Comparison of ENCODE assay signal across 11 cellular contexts in genomic region chr10:28734940-28735759, GRCh38. TPM values are rescaled to one million over a fixed set of nuclear protein-coding genes. Genes with fewer than 3 reads are reported as not detected.
DNase-seq lines count a peak whose midpoint lies in the region; ATAC-seq and TF ChIP-seq lines count a peak whose summit lies in the region.
"Had no signal": no experiment of that assay in that cellular context is flagged by ENCODE, and none has a peak within 500 bp of the region (broad histone marks: within the 10 kb centered on the region; RNA-seq: fewer than 3 reads in every experiment).

No MANE protein-coding gene starts in this region.

- H3K9me3 ChIP-seq in PC-3 (ENCODE audit: low read length): no peaks in the 10 kb centered on the region

- H3K36me3 ChIP-seq in PC-3 (ENCODE audit: low read depth, low read length): no peaks in the 10 kb centered on the region

- no peaks in the 10 kb centered on the region for H3K79me2 ChIP-seq in PC-3 (ENCODE audit: low read length)

- H4K20me1 ChIP-seq in PC-3 (ENCODE audit: low read length): no peaks in the 10 kb centered on the region

- H3K4me2 ChIP-seq in PC-3 (ENCODE audit: low read length): no peak overlapping the region

- H3K4me3 ChIP-seq in PC-3 (ENCODE audit: low read length): no peak overlapping the region
- H3K4me3 ChIP-seq in epithelial cell of esophagus (ENCODE audit: low read length): no peak overlapping the region

- H3K4me1 ChIP-seq in PC-3 (ENCODE audit: insufficient read depth, low read length): no peaks in the 10 kb centered on the region

- POLR2A ChIA-PET in PC-3 (lab: Charles Lee; ENCODE audit: unreplicated experiment): interaction anchor here (0.6 kb wide), 1 partner anchor 26 kb away, joined by 3 read pairs; no protein-coding TSS in a partner anchor

- intact Hi-C loops in PC-3 (cut with micrococcal nuclease): loop anchor here (2.0 kb wide), 1 partner anchor 54 kb away; no protein-coding TSS in a partner anchor

- no TSS peak for BruUV-seq in PC-3 (replicated peaks; lab: Mats Ljungman, UMichigan)

- CTCF ChIA-PET in PC-3 (lab: Charles Lee): no interaction called here

- no peak overlapping the region for H3K27ac Mint-ChIP-seq in activated T-cell treated with anti-CD3 and anti-CD28 coated beads, Interleukin-2, amount 50 U/mL, for 24 hours

- peak; percentile 71 for DNase-seq in ELF-1 (ENCODE audit: low read depth, low spot score)
- peak; percentile 96 for DNase-seq in PC-3
- DNase-seq in epithelial cell of esophagus (ENCODE audit: low read depth): peak; percentile 79
- no peak for DNase-seq in omental fat pad (ENCODE audit: low spot score)
- DNase-seq in activated T-cell treated with anti-CD3 and anti-CD28 coated beads for 4 hours: no peak
- DNase-seq in activated T-cell treated with anti-CD3 and anti-CD28 coated beads, Interleukin-2, amount 50 U/mL, for 24 hours: no peak
- DNase-seq in NCI-H82 (lab: John Stamatoyannopoulos, UW): no peak
- no peak for DNase-seq in HuH-7.5 (ENCODE audit: low spot score)
- DNase-seq: activated CD4-positive, alpha-beta T cell treated with anti-CD3 and anti-CD28 coated beads, Interleukin-2, amount 50 U/mL, for 4 hours; erythroblast; NCI-H187 had no signal

- H3K27ac ChIP-seq in PC-3 (ENCODE audit: low read length): peak overlapping the region; percentile 49

- no peaks in the 10 kb centered on the region for H3K36me3 Mint-ChIP-seq in activated T-cell treated with anti-CD3 and anti-CD28 coated beads, Interleukin-2, amount 50 U/mL, for 24 hours (ENCODE audit: low read depth)

- peak; percentile 98 for ATAC-seq in PC-3
- peak; percentile 90 for ATAC-seq in omental fat pad (ENCODE audit: low FRiP score)

- no peaks in the 10 kb centered on the region for H3K27me3 ChIP-seq in PC-3 (ENCODE audit: low read length)

- H3K9ac ChIP-seq in PC-3 (ENCODE audit: low read length): no peak overlapping the region

- H3F3A ChIP-seq in PC-3 (ENCODE audit: low read length, unreplicated experiment): no peaks in the 10 kb centered on the region

- peaks cover 2% of the 10 kb centered on the region for H3K4me1 Mint-ChIP-seq in activated T-cell treated with anti-CD3 and anti-CD28 coated beads, Interleukin-2, amount 50 U/mL, for 24 hours (ENCODE audit: low read depth)

- H2AFZ ChIP-seq in PC-3 (ENCODE audit: low read length): no peak overlapping the region

- peaks cover 4% of the 10 kb centered on the region for H3K9me3 Mint-ChIP-seq in activated T-cell treated with anti-CD3 and anti-CD28 coated beads, Interleukin-2, amount 50 U/mL, for 24 hours

- H3K27me3 Mint-ChIP-seq in activated T-cell treated with anti-CD3 and anti-CD28 coated beads, Interleukin-2, amount 50 U/mL, for 24 hours: peaks cover 37% of the 10 kb centered on the region

- no peak overlapping the region for H3K4me3 Mint-ChIP-seq in activated T-cell treated with anti-CD3 and anti-CD28 coated beads, Interleukin-2, amount 50 U/mL, for 24 hours

- H3K9me2 ChIP-seq in PC-3 (replicated peaks; ENCODE audit: low read length): no peaks in the 10 kb centered on the region

- TF ChIP-seq CTCF in PC-3 (conservative IDR thresholded peaks at IDR 0.05; ENCODE audit: low read depth, low read length) (no peak), epithelial cell of esophagus (IDR thresholded peaks at IDR 0.05; ENCODE audit: insufficient read depth, low read depth, low read length, missing control alignments) (no peak), omental fat pad (IDR thresholded peaks at IDR 0.05) (no peak)

RNA-seq across cellular contexts. Expression of gene BAMBI, which starts 57.8 kb away (rescaled TPM):
- total RNA-seq in PC-3 (2014; rRNA removed): 9.6 and 10.7 TPM in 2 replicates
- total RNA-seq in omental fat pad: 10 to 100 TPM in 3 of 4 donors, 1 to 10 TPM in 1; 6.9 to 20.5 (median 13.3) TPM

Comparison
In these comparisons a context has a peak if more than half of its experiments do, and no peak if none do; other contexts are left out.
1. DNase-seq: peak in ELF-1 (single experiment), PC-3 (single experiment) and epithelial cell of esophagus (single experiment); none in omental fat pad (single experiment), activated T-cell treated with anti-CD3 and anti-CD28 coated beads for 4 hours (single experiment), activated T-cell treated with anti-CD3 and anti-CD28 coated beads, Interleukin-2, amount 50 U/mL, for 24 hours (single experiment), NCI-H82 (single experiment) and HuH-7.5 (single experiment).